1 cellular context compared by ENCODE assay signal in genomic region chr10:103653581-103654020, GRCh38.
TF ChIP-seq lines count a peak whose summit lies in the region.

No MANE protein-coding gene starts in this region.

TF ChIP-seq in HepG2, 621 proteins besides CTCF, POLR2A, EP300 and RAD21 (continued from another document):
- no peak for TF ChIP-seq SOX6 (IDR thresholded peaks at IDR 0.05)
- 0 out of 2 replicates have a peak, but pooled peaks have one; percentile 1 for TF ChIP-seq SOX6 (CRISPR knock-in tag; IDR thresholded peaks at IDR 0.05)
- TF ChIP-seq KLF15 (CRISPR knock-in tag; IDR thresholded peaks at IDR 0.05; ENCODE audit: borderline replicate concordance) = no peak
- no peak for TF ChIP-seq ZNF552 (CRISPR knock-in tag; IDR thresholded peaks at IDR 0.05; ENCODE audit: borderline replicate concordance)
- TF ChIP-seq NFE2L1 (CRISPR knock-in tag; IDR thresholded peaks at IDR 0.05; ENCODE audit: borderline replicate concordance) = no peak
- TF ChIP-seq HNF4G (IDR thresholded peaks at IDR 0.05; ENCODE audit: borderline replicate concordance, low read depth, low read length) = no peak
- no peak for TF ChIP-seq HNF4G (CRISPR knock-in tag; IDR thresholded peaks at IDR 0.05; ENCODE audit: borderline replicate concordance, low read depth)
- TF ChIP-seq GPN1 (CRISPR knock-in tag; IDR thresholded peaks at IDR 0.05; ENCODE audit: borderline replicate concordance) = no peak
- no peak for TF ChIP-seq HOXA3 (CRISPR knock-in tag; IDR thresholded peaks at IDR 0.05)
- no peak for TF ChIP-seq ZNF550 (CRISPR knock-in tag; IDR thresholded peaks at IDR 0.05; ENCODE audit: borderline replicate concordance)
- TF ChIP-seq ZBTB43 (CRISPR knock-in tag; conservative IDR thresholded peaks at IDR 0.05) = no peak
- peak; percentile 31; the same call in 1 of the 2 replicates for TF ChIP-seq HNRNPL (IDR thresholded peaks at IDR 0.05; ENCODE audit: low read depth, low read length)
- no peak for TF ChIP-seq ZNF343 (CRISPR knock-in tag; IDR thresholded peaks at IDR 0.05)
- 0 out of 2 replicates have a peak, but pooled peaks have one; percentile 9 for TF ChIP-seq RBFOX2 (IDR thresholded peaks at IDR 0.05; ENCODE audit: low read depth, low read length)
- TF ChIP-seq NCOR1 (IDR thresholded peaks at IDR 0.05; ENCODE audit: borderline replicate concordance, low read length) = no peak
- TF ChIP-seq GATAD2A (CRISPR knock-in tag; IDR thresholded peaks at IDR 0.05) = no peak
